1 cellular context compared by ENCODE assay signal in the genomic region with DNA sequence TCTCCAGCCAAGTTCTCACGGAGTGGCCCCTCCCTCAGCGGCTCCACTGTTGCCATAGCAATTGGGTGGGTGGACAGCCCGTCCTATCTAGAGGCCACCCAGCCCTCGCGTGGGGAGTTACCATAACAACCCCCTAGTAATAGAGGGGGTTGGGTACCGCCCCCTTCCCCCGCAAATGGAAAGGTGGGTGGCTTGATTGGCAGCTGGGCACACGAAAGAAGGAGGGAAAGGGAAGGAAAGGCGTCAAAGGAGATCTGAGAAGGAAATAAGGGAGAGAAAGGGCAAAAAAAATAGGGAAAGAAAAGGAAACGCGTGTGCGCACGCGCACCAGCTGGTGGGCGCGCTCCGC.
TF ChIP-seq lines count a peak whose summit lies in the region.

No MANE protein-coding gene starts in this region.

TF ChIP-seq in A549, 52 proteins besides CTCF, POLR2A, EP300 and RAD21:
- TF ChIP-seq, protein P1, sequence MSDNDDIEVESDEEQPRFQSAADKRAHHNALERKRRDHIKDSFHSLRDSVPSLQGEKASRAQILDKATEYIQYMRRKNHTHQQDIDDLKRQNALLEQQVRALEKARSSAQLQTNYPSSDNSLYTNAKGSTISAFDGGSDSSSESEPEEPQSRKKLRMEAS (IDR thresholded peaks at IDR 0.05): 0 out of 2 replicates have a peak, but pooled peaks have one; percentile 32
- TF ChIP-seq, protein P2, sequence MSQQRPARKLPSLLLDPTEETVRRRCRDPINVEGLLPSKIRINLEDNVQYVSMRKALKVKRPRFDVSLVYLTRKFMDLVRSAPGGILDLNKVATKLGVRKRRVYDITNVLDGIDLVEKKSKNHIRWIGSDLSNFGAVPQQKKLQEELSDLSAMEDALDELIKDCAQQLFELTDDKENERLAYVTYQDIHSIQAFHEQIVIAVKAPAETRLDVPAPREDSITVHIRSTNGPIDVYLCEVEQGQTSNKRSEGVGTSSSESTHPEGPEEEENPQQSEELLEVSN (IDR thresholded peaks at IDR 0.05; ENCODE audit: borderline replicate concordance, low read depth): 0 out of 2 replicates have a peak, but pooled peaks have one; percentile 52
- peak; percentile 91 for TF ChIP-seq RFX5 (IDR thresholded peaks at IDR 0.05)
